ENCODE assay signal across 7 cellular contexts in genomic region chr9:78028926-78029325, GRCh38. TPM values are rescaled to one million over a fixed set of nuclear protein-coding genes. Genes with fewer than 3 reads are reported as not detected.
DNase-seq lines count a peak whose midpoint lies in the region; ATAC-seq and TF ChIP-seq lines count a peak whose summit lies in the region.

No MANE protein-coding gene starts in this region.

- H3K79me2 ChIP-seq in HCT116 (ENCODE audit: insufficient read depth, low read length): peaks cover 46% of the 10 kb centered on the region

- H3K9ac ChIP-seq in HCT116 (ENCODE audit: low read length): no peak overlapping the region

- no peak overlapping the region for H3K4me2 ChIP-seq in HCT116 (ENCODE audit: low read length)

- no peak overlapping the region for H3K27ac ChIP-seq in HCT116 (ENCODE audit: low read depth, low read length)
- no peak overlapping the region for H3K27ac ChIP-seq in right cardiac atrium (ENCODE audit: low read length)
- peak overlapping the region in 7 of 8 donors; percentile 22 to 94 (median 90) for H3K27ac ChIP-seq in spleen

- POLR2A ChIA-PET in HCT116 (lab: Charles Lee): no interaction called here
- POLR2A ChIA-PET in activated CD8-positive, alpha-beta T cell treated with anti-CD3 and anti-CD28 coated beads for 36 hours (lab: Charles Lee): no interaction called here

- no peak overlapping the region for H3K4me3 ChIP-seq in HCT116 (replicated peaks in 1 of 2; ENCODE audit: low read depth in 1 of 2, low read length in 2 of 2)
- H3K4me3 ChIP-seq in right cardiac atrium (ENCODE audit: low read length): peak overlapping the region; percentile 89
- H3K4me3 ChIP-seq in spleen: peak overlapping the region in 5 of 8 donors; percentile 53 to 79 (median 61)

- WGBS in right cardiac atrium: 72% methylated on average over 1 of the region's 1 CpG
- 58 to 82% (median 64%) methylated on average over 1 of the region's 1 CpG for WGBS in spleen, 5 donors

- peaks cover 5% of the 10 kb centered on the region for H3K27me3 Mint-ChIP-seq in activated CD8-positive, alpha-beta T cell treated with anti-CD3 and anti-CD28 coated beads for 36 hours

- CTCF ChIA-PET in HCT116 (lab: Charles Lee): no interaction called here
- CTCF ChIA-PET in activated CD8-positive, alpha-beta T cell treated with anti-CD3 and anti-CD28 coated beads for 36 hours (lab: Charles Lee): interaction anchor here (1.1 to 1.3 kb wide), 2 partner anchors 52 to 84 kb away, joined by 3 to 6 read pairs; no protein-coding TSS in a partner anchor

- H3K9me3 ChIP-seq in HCT116 (ENCODE audit: control insufficient read depth in 1 of 2, insufficient read depth in 1 of 2, low read depth in 1 of 2, low read length in 2 of 2): no peaks in the 10 kb centered on the region
- no peaks in the 10 kb centered on the region for H3K9me3 ChIP-seq in right cardiac atrium (ENCODE audit: control insufficient read depth, low read length)
- H3K9me3 ChIP-seq in spleen: no peaks in the 10 kb centered on the region

- no peak overlapping the region for H2AFZ ChIP-seq in HCT116 (ENCODE audit: low read depth, low read length, poor library complexity, severe bottlenecking)

- peaks cover 27% of the 10 kb centered on the region for H3K4me1 Mint-ChIP-seq in activated CD8-positive, alpha-beta T cell treated with anti-CD3 and anti-CD28 coated beads for 36 hours (ENCODE audit: low read depth)

- TF ChIP-seq CTCF in HCT116 (IDR thresholded peaks at IDR 0.05 in 2 of 3, conservative IDR thresholded peaks at IDR 0.05 in 1 of 3; ENCODE audit: borderline replicate concordance in 1 of 3, insufficient read depth in 1 of 3, low read depth in 2 of 3, low read length in 2 of 3): no peak
- TF ChIP-seq CTCF in activated CD8-positive, alpha-beta T cell treated with anti-CD3 and anti-CD28 coated beads for 36 hours (IDR thresholded peaks at IDR 0.05): no peak
- TF ChIP-seq CTCF in spleen (IDR thresholded peaks at IDR 0.05 in 8 of 11, conservative IDR thresholded peaks at IDR 0.05 in 3 of 11): no peak

- RAD21 ChIA-PET in HCT116 (lab: Charles Lee; ENCODE audit: low non-redundant PET in 1 of 2, low total read pairs in 2 of 2, uncharacterized antibody in 2 of 2, unreplicated experiment in 2 of 2): no interaction called here

- DNase-seq in HCT116 (ENCODE audit: low read depth, low spot score) (no peak), right cardiac atrium (no peak), spleen (no peak), GOT3 (lab: John Stamatoyannopoulos, UW) (no peak)
- no peak for DNase-seq in activated CD8-positive, alpha-beta T cell treated with anti-CD3 and anti-CD28 coated beads for 36 hours

- peak overlapping the region; percentile 94 for H3K4me3 Mint-ChIP-seq in activated CD8-positive, alpha-beta T cell treated with anti-CD3 and anti-CD28 coated beads for 36 hours

- BruUV-seq in HCT116 (replicated peaks; lab: Mats Ljungman, UMichigan): TSS peak; percentile 33

- no peaks in the 10 kb centered on the region for H3K27me3 ChIP-seq in HCT116 (ENCODE audit: insufficient read depth, low read length)
- no peaks in the 10 kb centered on the region for H3K27me3 ChIP-seq in right cardiac atrium (ENCODE audit: control insufficient read depth, insufficient read depth)
- H3K27me3 ChIP-seq in spleen (replicated peaks in 1 of 7): peaks cover 0 to 47% (median 26%) of the 10 kb centered on the region in 7 donors

- intact Hi-C loops in HCT116 (cut with micrococcal nuclease) (no loop called here), right cardiac atrium (cut with DNase I) (loop anchor here in 1 of 4 donors (10.0 kb wide), 1 partner anchor 54 kb away; no protein-coding TSS in a partner anchor), spleen (cut with DNase I; ENCODE audit: low total_unique reads) (no loop called here)
- intact Hi-C loops in activated CD8-positive, alpha-beta T cell treated with anti-CD3 and anti-CD28 coated beads for 36 hours (cut with micrococcal nuclease): no loop called here

- no peak for TF ChIP-seq RAD21 in HCT116 (IDR thresholded peaks at IDR 0.05; ENCODE audit: low read depth)

- H3K4me1 ChIP-seq in HCT116 (ENCODE audit: control insufficient read depth in 1 of 2, insufficient read depth in 2 of 2, low read length in 2 of 2) (peaks cover 11 to 18% of the 10 kb centered on the region in 2 experiments; a peak in 2 of 4 replicates), right cardiac atrium (ENCODE audit: control insufficient read depth, insufficient read depth, low read length) (no peaks in the 10 kb centered on the region), spleen (peaks cover 0 to 85% (median 41%) of the 10 kb centered on the region in 6 donors)

- no peak overlapping the region for H3K27ac Mint-ChIP-seq in activated CD8-positive, alpha-beta T cell treated with anti-CD3 and anti-CD28 coated beads for 36 hours

- ATAC-seq in HCT116 (no peak), right cardiac atrium (no peak), GM21528 (IDR thresholded peaks at IDR 0.05; ENCODE audit: low FRiP score, unreplicated experiment) (no peak), GM18870 (IDR thresholded peaks at IDR 0.05; ENCODE audit: unreplicated experiment) (no peak)
- no peak for ATAC-seq in activated CD8-positive, alpha-beta T cell treated with anti-CD3 and anti-CD28 coated beads for 36 hours

- H3K9me3 Mint-ChIP-seq in activated CD8-positive, alpha-beta T cell treated with anti-CD3 and anti-CD28 coated beads for 36 hours: no peaks in the 10 kb centered on the region

- H4K20me1 ChIP-seq in HCT116 (ENCODE audit: insufficient read depth): no peaks in the 10 kb centered on the region

- H3K36me3 ChIP-seq in HCT116 (ENCODE audit: control insufficient read depth in 1 of 2, insufficient read depth in 2 of 2, low read length in 2 of 2) (no peaks in the 10 kb centered on the region), spleen (no peaks in the 10 kb centered on the region)

- H3K36me3 Mint-ChIP-seq in activated CD8-positive, alpha-beta T cell treated with anti-CD3 and anti-CD28 coated beads for 36 hours (ENCODE audit: low read depth): peaks cover 7% of the 10 kb centered on the region

- TF ChIP-seq POLR2A in HCT116 (IDR thresholded peaks at IDR 0.05; ENCODE audit: borderline replicate concordance, extremely low read depth, insufficient read depth, insufficient read length): no peak
- no peak for TF ChIP-seq POLR2A in spleen (IDR thresholded peaks at IDR 0.05)

- H3K9me2 ChIP-seq in HCT116 (ENCODE audit: insufficient read depth): no peaks in the 10 kb centered on the region

TF ChIP-seq in HCT116, 20 proteins besides CTCF, POLR2A, EP300 and RAD21:
- TF ChIP-seq ATF3 (IDR thresholded peaks at IDR 0.05) (no peak), MAX (IDR thresholded peaks at IDR 0.05) (no peak), EZH2phosphoT487 (IDR thresholded peaks at IDR 0.05; ENCODE audit: borderline replicate concordance) (no peak), CBX3 (IDR thresholded peaks at IDR 0.05; ENCODE audit: low read depth) (no peak), ZNF274 (IDR thresholded peaks at IDR 0.05; ENCODE audit: low read depth, low read length) (no peak), SIN3A (IDR thresholded peaks at IDR 0.05; ENCODE audit: low read depth) (no peak), CEBPB (IDR thresholded peaks at IDR 0.05; ENCODE audit: low read depth) (no peak), EGR1 (IDR thresholded peaks at IDR 0.05; ENCODE audit: low read depth) (no peak), REST (IDR thresholded peaks at IDR 0.05; ENCODE audit: low read depth) (no peak), ZFX (IDR thresholded peaks at IDR 0.05) (no peak), POLR2AphosphoS5 (IDR thresholded peaks at IDR 0.05; ENCODE audit: low read depth, low read length) (no peak), SRF (IDR thresholded peaks at IDR 0.05; ENCODE audit: low read depth) (no peak)

RNA-seq across cellular contexts. Expression of gene GNAQ, which starts 2.7 kb away (rescaled TPM):
- 28.7 TPM for total RNA-seq in HCT116 (2021; ENCODE audit: unreplicated experiment)
- 11.0 and 11.6 TPM in 2 replicates for polyA plus RNA-seq in HCT116 (2012)
- 10 to 100 TPM; 17.8 to 18.1 TPM for total RNA-seq in activated CD8-positive, alpha-beta T cell treated with anti-CD3 and anti-CD28 coated beads for 36 hours
- 10 to 100 TPM in 3 of 4 donors, 1 to 10 TPM in 1; 9.0 to 18.1 (median 16.9) TPM for total RNA-seq in right cardiac atrium
- polyA plus RNA-seq in right cardiac atrium: 6.0 TPM
- 10 to 100 TPM; 21.0 to 52.3 (median 35.6) TPM for total RNA-seq in spleen
- 1 to 10 TPM; 4.4 to 5.6 (median 5.6) TPM for polyA plus RNA-seq in spleen

Comparison
In these comparisons a context has a peak if more than half of its experiments do, and no peak if none do; other contexts are left out.
1. H3K27ac ChIP-seq: peak in spleen (7 of 8); none in HCT116 (single experiment) and right cardiac atrium (single experiment).
2. H3K4me3 ChIP-seq: peak in right cardiac atrium (single experiment) and spleen (5 of 8); none in HCT116 (0 of 2).